1 cellular context compared by ENCODE assay signal in the genomic region with DNA sequence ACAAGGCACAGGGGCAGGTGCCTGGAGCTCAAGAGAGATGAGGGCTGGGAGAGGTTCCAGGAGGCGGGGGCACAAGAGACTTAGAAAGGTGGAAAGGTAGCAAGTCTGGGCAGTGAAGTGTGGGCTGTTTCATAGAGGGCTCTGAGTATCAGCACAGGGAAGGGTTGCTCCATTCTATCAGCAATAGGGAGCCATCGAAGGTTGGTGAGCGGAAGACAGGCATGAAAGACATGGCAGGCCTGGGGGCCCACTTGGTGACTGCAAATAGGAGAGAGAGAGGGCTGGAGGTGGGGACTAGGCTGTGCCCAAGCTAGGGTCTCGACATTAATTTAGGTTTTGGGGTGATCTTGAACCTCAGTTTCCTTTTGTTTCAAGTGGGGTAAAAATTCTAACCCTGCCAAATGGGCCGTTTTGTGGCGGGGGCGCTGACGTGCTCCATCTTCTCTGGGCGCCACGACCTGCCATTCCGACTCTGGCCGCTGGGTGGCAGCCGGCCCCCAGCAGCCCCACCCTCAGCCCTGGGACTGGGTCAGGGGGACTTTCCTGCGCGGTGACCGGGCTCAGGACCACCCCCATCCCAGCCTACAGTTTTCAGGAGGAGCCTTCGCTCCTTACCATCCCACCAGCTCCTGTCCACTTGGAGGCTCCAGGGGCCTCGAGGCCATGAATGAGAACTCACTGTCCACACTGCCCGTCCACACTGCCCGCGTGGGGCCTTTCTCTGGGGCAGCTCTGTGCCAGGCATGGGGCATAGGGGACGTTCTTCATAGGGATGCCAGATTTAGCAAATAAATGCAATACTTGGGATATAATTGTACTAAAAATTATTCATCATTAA.
TF ChIP-seq lines count a peak whose summit lies in the region.

No MANE protein-coding gene starts in this region.

TF ChIP-seq in K562, 482 proteins besides CTCF, POLR2A, EP300 and RAD21 (continued from another document):
- TF ChIP-seq, protein P1, sequence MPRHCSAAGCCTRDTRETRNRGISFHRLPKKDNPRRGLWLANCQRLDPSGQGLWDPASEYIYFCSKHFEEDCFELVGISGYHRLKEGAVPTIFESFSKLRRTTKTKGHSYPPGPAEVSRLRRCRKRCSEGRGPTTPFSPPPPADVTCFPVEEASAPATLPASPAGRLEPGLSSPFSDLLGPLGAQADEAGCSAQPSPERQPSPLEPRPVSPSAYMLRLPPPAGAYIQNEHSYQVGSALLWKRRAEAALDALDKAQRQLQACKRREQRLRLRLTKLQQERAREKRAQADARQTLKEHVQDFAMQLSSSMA (CRISPR knock-in tag; IDR thresholded peaks at IDR 0.05): no peak
- peak; percentile 10 for TF ChIP-seq NEUROD1 (IDR thresholded peaks at IDR 0.05; ENCODE audit: borderline replicate concordance, low read depth, low read length, partially characterized antibody)
- no peak for TF ChIP-seq KAT7 (CRISPR knock-in tag; IDR thresholded peaks at IDR 0.05; ENCODE audit: borderline replicate concordance)
- TF ChIP-seq, protein P2, sequence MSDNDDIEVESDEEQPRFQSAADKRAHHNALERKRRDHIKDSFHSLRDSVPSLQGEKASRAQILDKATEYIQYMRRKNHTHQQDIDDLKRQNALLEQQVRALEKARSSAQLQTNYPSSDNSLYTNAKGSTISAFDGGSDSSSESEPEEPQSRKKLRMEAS (CRISPR knock-in tag; IDR thresholded peaks at IDR 0.05): 0 out of 2 replicates have a peak, but pooled peaks have one; percentile 14
- TF ChIP-seq TEAD1 (CRISPR knock-in tag; IDR thresholded peaks at IDR 0.05): 0 out of 4 replicates have a peak, but pooled peaks of 1 of the 2 experiments have one; percentile 36
- TF ChIP-seq, protein P3, sequence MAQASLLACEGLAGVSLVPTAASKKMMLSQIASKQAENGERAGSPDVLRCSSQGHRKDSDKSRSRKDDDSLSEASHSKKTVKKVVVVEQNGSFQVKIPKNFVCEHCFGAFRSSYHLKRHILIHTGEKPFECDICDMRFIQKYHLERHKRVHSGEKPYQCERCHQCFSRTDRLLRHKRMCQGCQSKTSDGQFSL (CRISPR knock-in tag; IDR thresholded peaks at IDR 0.05): 0 out of 2 replicates have a peak, but pooled peaks have one; percentile 11
- TF ChIP-seq, protein P3 (tag; IDR thresholded peaks at IDR 0.05): no peak
- TF ChIP-seq SMC3 (conservative IDR thresholded peaks at IDR 0.05; ENCODE audit: insufficient read depth, low read depth, low read length): peak; percentile 93
- TF ChIP-seq ADNP (tag; IDR thresholded peaks at IDR 0.05): no peak
- TF ChIP-seq ZBTB7A (IDR thresholded peaks at IDR 0.05; ENCODE audit: borderline replicate concordance, control insufficient read depth, low read depth, low read length): peak; percentile 43; the same call in 1 of the 2 replicates
- TF ChIP-seq MAZ (CRISPR knock-in tag; conservative IDR thresholded peaks at IDR 0.05 in 1 of 2, IDR thresholded peaks at IDR 0.05 in 1 of 2): peak in 1 of 2 experiments; percentile 69; a peak in 3 of 4 replicates
- no peak for TF ChIP-seq JUNB (CRISPR knock-in tag; conservative IDR thresholded peaks at IDR 0.05)
- no peak for TF ChIP-seq MTA2 (IDR thresholded peaks at IDR 0.05; ENCODE audit: low read depth)
- TF ChIP-seq CREM (IDR thresholded peaks at IDR 0.05; ENCODE audit: low read depth): peak; percentile 45; the same call in 1 of the 2 replicates
- no peak for TF ChIP-seq CCAR2 (IDR thresholded peaks at IDR 0.05; ENCODE audit: low read depth, low read length)
- no peak for TF ChIP-seq ZNF717 (CRISPR knock-in tag; IDR thresholded peaks at IDR 0.05)
- no peak for TF ChIP-seq ZNF316 (IDR thresholded peaks at IDR 0.05)
- peak; percentile 43; the same call in 1 of the 2 replicates for TF ChIP-seq BCOR (IDR thresholded peaks at IDR 0.05)
- TF ChIP-seq, protein P4, sequence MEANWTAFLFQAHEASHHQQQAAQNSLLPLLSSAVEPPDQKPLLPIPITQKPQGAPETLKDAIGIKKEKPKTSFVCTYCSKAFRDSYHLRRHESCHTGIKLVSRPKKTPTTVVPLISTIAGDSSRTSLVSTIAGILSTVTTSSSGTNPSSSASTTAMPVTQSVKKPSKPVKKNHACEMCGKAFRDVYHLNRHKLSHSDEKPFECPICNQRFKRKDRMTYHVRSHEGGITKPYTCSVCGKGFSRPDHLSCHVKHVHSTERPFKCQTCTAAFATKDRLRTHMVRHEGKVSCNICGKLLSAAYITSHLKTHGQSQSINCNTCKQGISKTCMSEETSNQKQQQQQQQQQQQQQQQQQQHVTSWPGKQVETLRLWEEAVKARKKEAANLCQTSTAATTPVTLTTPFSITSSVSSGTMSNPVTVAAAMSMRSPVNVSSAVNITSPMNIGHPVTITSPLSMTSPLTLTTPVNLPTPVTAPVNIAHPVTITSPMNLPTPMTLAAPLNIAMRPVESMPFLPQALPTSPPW (CRISPR knock-in tag; IDR thresholded peaks at IDR 0.05): 0 out of 2 replicates have a peak, but pooled peaks have one; percentile 14
- no peak for TF ChIP-seq ZNF830 (CRISPR knock-in tag; IDR thresholded peaks at IDR 0.05)
- peak in 2 of 3 experiments; percentile 19 to 20 for TF ChIP-seq YY1 (IDR thresholded peaks at IDR 0.05; ENCODE audit: borderline replicate concordance in 1 of 3, control insufficient read depth in 1 of 3, extremely low read depth in 1 of 3, insufficient read depth in 3 of 3, insufficient read length in 1 of 3, insufficient replicate concordance in 2 of 3, low read depth in 1 of 3, low read length in 2 of 3)
- TF ChIP-seq, protein P5, sequence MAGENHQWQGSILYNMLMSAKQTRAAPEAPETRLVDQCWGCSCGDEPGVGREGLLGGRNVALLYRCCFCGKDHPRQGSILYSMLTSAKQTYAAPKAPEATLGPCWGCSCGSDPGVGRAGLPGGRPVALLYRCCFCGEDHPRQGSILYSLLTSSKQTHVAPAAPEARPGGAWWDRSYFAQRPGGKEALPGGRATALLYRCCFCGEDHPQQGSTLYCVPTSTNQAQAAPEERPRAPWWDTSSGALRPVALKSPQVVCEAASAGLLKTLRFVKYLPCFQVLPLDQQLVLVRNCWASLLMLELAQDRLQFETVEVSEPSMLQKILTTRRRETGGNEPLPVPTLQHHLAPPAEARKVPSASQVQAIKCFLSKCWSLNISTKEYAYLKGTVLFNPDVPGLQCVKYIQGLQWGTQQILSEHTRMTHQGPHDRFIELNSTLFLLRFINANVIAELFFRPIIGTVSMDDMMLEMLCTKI (IDR thresholded peaks at IDR 0.05; ENCODE audit: partially characterized antibody): no peak
- no peak for TF ChIP-seq ZNF354B (CRISPR knock-in tag; IDR thresholded peaks at IDR 0.05)
- 0 out of 2 replicates have a peak, but pooled peaks have one; percentile 45 for TF ChIP-seq FOXP1 (CRISPR knock-in tag; IDR thresholded peaks at IDR 0.05)
- TF ChIP-seq HNRNPLL (IDR thresholded peaks at IDR 0.05; ENCODE audit: low read depth, low read length, poor library complexity, severe bottlenecking): peak; percentile 15
- peak; percentile 12; the same call in 1 of the 2 replicates for TF ChIP-seq CTBP1 (IDR thresholded peaks at IDR 0.05; ENCODE audit: borderline replicate concordance)
- TF ChIP-seq, protein P6, sequence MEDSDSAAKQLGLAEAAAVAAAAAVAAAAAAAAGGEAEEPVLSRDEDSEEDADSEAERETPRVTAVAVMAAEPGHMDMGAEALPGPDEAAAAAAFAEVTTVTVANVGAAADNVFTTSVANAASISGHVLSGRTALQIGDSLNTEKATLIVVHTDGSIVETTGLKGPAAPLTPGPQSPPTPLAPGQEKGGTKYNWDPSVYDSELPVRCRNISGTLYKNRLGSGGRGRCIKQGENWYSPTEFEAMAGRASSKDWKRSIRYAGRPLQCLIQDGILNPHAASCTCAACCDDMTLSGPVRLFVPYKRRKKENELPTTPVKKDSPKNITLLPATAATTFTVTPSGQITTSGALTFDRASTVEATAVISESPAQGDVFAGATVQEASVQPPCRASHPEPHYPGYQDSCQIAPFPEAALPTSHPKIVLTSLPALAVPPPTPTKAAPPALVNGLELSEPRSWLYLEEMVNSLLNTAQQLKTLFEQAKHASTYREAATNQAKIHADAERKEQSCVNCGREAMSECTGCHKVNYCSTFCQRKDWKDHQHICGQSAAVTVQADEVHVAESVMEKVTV (CRISPR knock-in tag; IDR thresholded peaks at IDR 0.05): peak; percentile 78
- TF ChIP-seq YBX1 (IDR thresholded peaks at IDR 0.05): no peak
- no peak for TF ChIP-seq ATF1 (CRISPR knock-in tag; IDR thresholded peaks at IDR 0.05)
- TF ChIP-seq ATF1 (tag; IDR thresholded peaks at IDR 0.05): peak; percentile 53; the same call in 1 of the 2 replicates
- TF ChIP-seq, protein P7, sequence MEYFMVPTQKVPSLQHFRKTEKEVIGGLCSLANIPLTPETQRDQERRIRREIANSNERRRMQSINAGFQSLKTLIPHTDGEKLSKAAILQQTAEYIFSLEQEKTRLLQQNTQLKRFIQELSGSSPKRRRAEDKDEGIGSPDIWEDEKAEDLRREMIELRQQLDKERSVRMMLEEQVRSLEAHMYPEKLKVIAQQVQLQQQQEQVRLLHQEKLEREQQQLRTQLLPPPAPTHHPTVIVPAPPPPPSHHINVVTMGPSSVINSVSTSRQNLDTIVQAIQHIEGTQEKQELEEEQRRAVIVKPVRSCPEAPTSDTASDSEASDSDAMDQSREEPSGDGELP (CRISPR knock-in tag; IDR thresholded peaks at IDR 0.05; ENCODE audit: borderline replicate concordance): peak; percentile 43; the same call in 1 of the 2 replicates
- no peak for TF ChIP-seq RBM22 (IDR thresholded peaks at IDR 0.05; ENCODE audit: low read depth, low read length, poor library complexity, severe bottlenecking)
- TF ChIP-seq MIER1 (IDR thresholded peaks at IDR 0.05; ENCODE audit: low read depth): no peak
- TF ChIP-seq, protein P8, sequence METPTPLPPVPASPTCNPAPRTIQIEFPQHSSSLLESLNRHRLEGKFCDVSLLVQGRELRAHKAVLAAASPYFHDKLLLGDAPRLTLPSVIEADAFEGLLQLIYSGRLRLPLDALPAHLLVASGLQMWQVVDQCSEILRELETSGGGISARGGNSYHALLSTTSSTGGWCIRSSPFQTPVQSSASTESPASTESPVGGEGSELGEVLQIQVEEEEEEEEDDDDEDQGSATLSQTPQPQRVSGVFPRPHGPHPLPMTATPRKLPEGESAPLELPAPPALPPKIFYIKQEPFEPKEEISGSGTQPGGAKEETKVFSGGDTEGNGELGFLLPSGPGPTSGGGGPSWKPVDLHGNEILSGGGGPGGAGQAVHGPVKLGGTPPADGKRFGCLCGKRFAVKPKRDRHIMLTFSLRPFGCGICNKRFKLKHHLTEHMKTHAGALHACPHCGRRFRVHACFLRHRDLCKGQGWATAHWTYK (CRISPR knock-in tag; IDR thresholded peaks at IDR 0.05): peak; percentile 21; the same call in 1 of the 2 replicates
- TF ChIP-seq GABPB1 (CRISPR knock-in tag; IDR thresholded peaks at IDR 0.05): no peak
- TF ChIP-seq, protein P9, sequence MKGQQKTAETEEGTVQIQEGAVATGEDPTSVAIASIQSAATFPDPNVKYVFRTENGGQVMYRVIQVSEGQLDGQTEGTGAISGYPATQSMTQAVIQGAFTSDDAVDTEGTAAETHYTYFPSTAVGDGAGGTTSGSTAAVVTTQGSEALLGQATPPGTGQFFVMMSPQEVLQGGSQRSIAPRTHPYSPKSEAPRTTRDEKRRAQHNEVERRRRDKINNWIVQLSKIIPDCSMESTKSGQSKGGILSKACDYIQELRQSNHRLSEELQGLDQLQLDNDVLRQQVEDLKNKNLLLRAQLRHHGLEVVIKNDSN (CRISPR knock-in tag; IDR thresholded peaks at IDR 0.05): 0 out of 2 replicates have a peak, but pooled peaks have one; percentile 5
- TF ChIP-seq HNRNPUL1 (IDR thresholded peaks at IDR 0.05; ENCODE audit: low read length): no peak
- TF ChIP-seq ZKSCAN1 (IDR thresholded peaks at IDR 0.05; ENCODE audit: low read depth, low read length): 0 out of 2 replicates have a peak, but pooled peaks have one; percentile 25
